ENCODE assay signal across 7 cellular contexts in genomic region chr15:21717661-21718060, GRCh38.
A peak's percentile ranks its signal among the peaks of the same experiment; 100 is the strongest.
DNase-seq lines count a peak whose midpoint lies in the region; ATAC-seq lines count a peak whose summit lies in the region.
"Not testable (repeated sequence)": the region's sequence is repeated elsewhere in the genome, so short reads cannot be mapped to it uniquely, and the experiment has no call there.

No MANE protein-coding gene starts in this region.

- H3K4me3 Mint-ChIP-seq in activated naive CD8-positive, alpha-beta T cell treated with anti-CD3 and anti-CD28 coated beads, Interleukin-2, amount 50 U/mL, for 24 hours = not testable (repeated sequence)

- H3K36me3 Mint-ChIP-seq in activated naive CD8-positive, alpha-beta T cell treated with anti-CD3 and anti-CD28 coated beads, Interleukin-2, amount 50 U/mL, for 24 hours (ENCODE audit: low read depth) = not testable (repeated sequence)

- ATAC-seq in GM18511 (IDR thresholded peaks at IDR 0.05; ENCODE audit: unreplicated experiment) (peak; percentile 47), GM19395 (IDR thresholded peaks at IDR 0.05; ENCODE audit: unreplicated experiment) (peak; percentile 45), GM21528 (IDR thresholded peaks at IDR 0.05; ENCODE audit: low FRiP score, unreplicated experiment) (peak; percentile 40), HG02763 (IDR thresholded peaks at IDR 0.05; ENCODE audit: unreplicated experiment) (peak; percentile 23), HG03095 (IDR thresholded peaks at IDR 0.05; ENCODE audit: unreplicated experiment) (peak; percentile 17), HG03521 (IDR thresholded peaks at IDR 0.05; ENCODE audit: unreplicated experiment) (peak; percentile 23)
- peak; percentile 64 for ATAC-seq in activated naive CD8-positive, alpha-beta T cell treated with anti-CD3 and anti-CD28 coated beads, Interleukin-2, amount 50 U/mL, for 24 hours

- not testable (repeated sequence) for H3K27ac Mint-ChIP-seq in activated naive CD8-positive, alpha-beta T cell treated with anti-CD3 and anti-CD28 coated beads, Interleukin-2, amount 50 U/mL, for 24 hours

- DNase-seq in activated naive CD8-positive, alpha-beta T cell treated with anti-CD3 and anti-CD28 coated beads, Interleukin-2, amount 50 U/mL, for 24 hours = not testable (repeated sequence)

- H3K4me1 Mint-ChIP-seq in activated naive CD8-positive, alpha-beta T cell treated with anti-CD3 and anti-CD28 coated beads, Interleukin-2, amount 50 U/mL, for 24 hours = not testable (repeated sequence)

- not testable (repeated sequence) for H3K9me3 Mint-ChIP-seq in activated naive CD8-positive, alpha-beta T cell treated with anti-CD3 and anti-CD28 coated beads, Interleukin-2, amount 50 U/mL, for 24 hours

- not testable (repeated sequence) for H3K27me3 Mint-ChIP-seq in activated naive CD8-positive, alpha-beta T cell treated with anti-CD3 and anti-CD28 coated beads, Interleukin-2, amount 50 U/mL, for 24 hours
